Comparison of ENCODE assay signal across 21 cellular contexts in the genomic region with DNA sequence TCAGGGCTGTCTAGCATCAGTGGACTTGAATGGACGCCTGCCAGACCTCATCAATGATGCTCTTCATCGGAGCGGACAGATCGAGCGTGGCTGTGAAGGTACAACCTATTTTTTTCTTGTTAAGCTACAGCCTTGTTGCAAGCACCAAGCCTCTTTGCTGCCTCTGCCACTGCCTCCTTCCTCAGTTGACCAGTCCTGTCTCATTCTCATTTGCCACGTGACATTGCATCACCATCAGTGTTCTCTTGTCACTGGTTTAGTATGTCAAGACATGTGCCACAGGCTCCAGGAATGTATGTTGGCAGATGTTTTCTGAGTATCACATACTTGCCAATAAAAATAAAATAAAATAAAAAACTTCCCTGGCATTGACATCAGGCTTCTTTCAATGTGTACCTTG.
"Had no signal": no experiment of that assay in that cellular context is flagged by ENCODE, and none has a peak within 500 bp of the region (broad histone marks: within the 10 kb centered on the region; RNA-seq: fewer than 3 reads in every experiment).

No MANE protein-coding gene starts in this region.

- H3K27ac Mint-ChIP-seq: activated CD4-positive, alpha-beta T cell treated with anti-CD3 and anti-CD28 coated beads, Interleukin-2, amount 10 ng/mL, durations not matched to agents 7 days and 5 days; activated naive CD4-positive, alpha-beta T cell treated with anti-CD3 and anti-CD28 coated beads for 36 hours; dendritic cell treated with granulocyte-macrophage colony-stimulating factor and Interleukin-4, amounts not matched to agents 40 ng/mL and 50 ng/mL, for 4 days; naive thymus-derived CD4-positive, alpha-beta T cell; stimulated activated memory B cell treated with anti-CD40 and anti-IgM and Interleukin-4, amounts not matched to agents 10 μg/mL and 1 μg/mL and 100 μg/mL, for 72 hours had no signal

- H3K4me1 Mint-ChIP-seq: activated CD4-positive, alpha-beta T cell treated with anti-CD3 and anti-CD28 coated beads, Interleukin-2, amount 10 ng/mL, durations not matched to agents 7 days and 5 days; naive thymus-derived CD4-positive, alpha-beta T cell; stimulated activated memory B cell treated with anti-CD40 and anti-IgM and Interleukin-4, amounts not matched to agents 10 μg/mL and 1 μg/mL and 100 μg/mL, for 72 hours had no signal

- H3K9me3 ChIP-seq: ascending aorta, mucosa of descending colon, ovary, spleen, tibial artery had no signal

- H3K9me3 Mint-ChIP-seq: activated CD4-positive, alpha-beta T cell treated with anti-CD3 and anti-CD28 coated beads, Interleukin-2, amount 10 ng/mL, durations not matched to agents 7 days and 5 days; activated naive CD4-positive, alpha-beta T cell treated with anti-CD3 and anti-CD28 coated beads for 36 hours; activated T-cell treated with anti-CD3 and anti-CD28 coated beads, Interleukin-2, amount 50 U/mL, for 4 hours; dendritic cell treated with granulocyte-macrophage colony-stimulating factor and Interleukin-4, amounts not matched to agents 40 ng/mL and 50 ng/mL, for 4 days; stimulated activated memory B cell treated with anti-CD40 and anti-IgM and Interleukin-4, amounts not matched to agents 10 μg/mL and 1 μg/mL and 100 μg/mL, for 72 hours had no signal

- H3K4me1 ChIP-seq: spleen had no signal

- ATAC-seq: activated T-cell treated with anti-CD3 and anti-CD28 coated beads, Interleukin-2, amount 50 U/mL, for 4 hours; left cardiac atrium; mucosa of descending colon; naive thymus-derived CD4-positive, alpha-beta T cell; sciatic nerve; stimulated activated memory B cell treated with anti-CD40 and anti-IgM and Interleukin-4, amounts not matched to agents 10 μg/mL and 1 μg/mL and 100 μg/mL, for 72 hours had no signal

- H3K27me3 Mint-ChIP-seq: stimulated activated memory B cell treated with anti-CD40 and anti-IgM and Interleukin-4, amounts not matched to agents 10 μg/mL and 1 μg/mL and 100 μg/mL, for 72 hours had no signal

- H3K27ac ChIP-seq: ovary, tibial artery had no signal

- H3K36me3 Mint-ChIP-seq: naive thymus-derived CD4-positive, alpha-beta T cell; stimulated activated memory B cell treated with anti-CD40 and anti-IgM and Interleukin-4, amounts not matched to agents 10 μg/mL and 1 μg/mL and 100 μg/mL, for 72 hours had no signal

- H3K4me3 Mint-ChIP-seq: activated CD4-positive, alpha-beta T cell treated with anti-CD3 and anti-CD28 coated beads, Interleukin-2, amount 10 ng/mL, durations not matched to agents 7 days and 5 days; activated naive CD4-positive, alpha-beta T cell treated with anti-CD3 and anti-CD28 coated beads for 36 hours; activated T-cell treated with anti-CD3 and anti-CD28 coated beads, Interleukin-2, amount 50 U/mL, for 4 hours; dendritic cell treated with granulocyte-macrophage colony-stimulating factor and Interleukin-4, amounts not matched to agents 40 ng/mL and 50 ng/mL, for 4 days; naive thymus-derived CD4-positive, alpha-beta T cell; stimulated activated memory B cell treated with anti-CD40 and anti-IgM and Interleukin-4, amounts not matched to agents 10 μg/mL and 1 μg/mL and 100 μg/mL, for 72 hours had no signal

- H3K4me3 ChIP-seq: ascending aorta, mucosa of descending colon, ovary, spleen, tibial artery had no signal

- DNase-seq: activated CD4-positive, alpha-beta T cell treated with anti-CD3 and anti-CD28 coated beads, Interleukin-2, amount 10 ng/mL, durations not matched to agents 7 days and 5 days; activated CD8-positive, alpha-beta memory T cell treated with anti-CD3 and anti-CD28 coated beads, Interleukin-2, amount 50 U/mL, for 4 hours; activated naive CD4-positive, alpha-beta T cell treated with anti-CD3 and anti-CD28 coated beads for 36 hours; activated T-cell treated with anti-CD3 and anti-CD28 coated beads, Interleukin-2, amount 50 U/mL, for 4 hours; effector memory CD4-positive, alpha-beta T cell; foreskin melanocyte; glutamatergic neuron; hippocampal formation; left cardiac atrium; mesenchymal stem cell; mucosa of descending colon; naive thymus-derived CD4-positive, alpha-beta T cell; ovary; spleen; stimulated activated CD4-positive, alpha-beta T cell treated with anti-CD3 and anti-CD28 coated beads, Interleukin-4, amount 100 ng/mL, for 4 hours; tibial artery had no signal

- H3K27me3 ChIP-seq: ascending aorta, ovary, spleen, tibial artery had no signal

- H3K36me3 ChIP-seq: ascending aorta, ovary, spleen, tibial artery had no signal

- FAIRE-seq: bronchial epithelial cell had no signal
